ENCODE assay signal across 1 cellular context in genomic region chrX:2630169-2630934, GRCh38.
TF ChIP-seq lines count a peak whose summit lies in the region.

No MANE protein-coding gene starts in this region.

TF ChIP-seq in HEK293, 187 proteins besides CTCF, POLR2A, EP300 and RAD21:
- TF ChIP-seq ZNF518A (tag by site-specific recombination; conservative IDR thresholded peaks at IDR 0.05; ENCODE audit: low read depth) (peak; percentile 50), YY1 (tag by site-specific recombination; IDR thresholded peaks at IDR 0.05) (0 out of 2 replicates have a peak, but pooled peaks have one; percentile 30)
- TF ChIP-seq, protein P1, sequence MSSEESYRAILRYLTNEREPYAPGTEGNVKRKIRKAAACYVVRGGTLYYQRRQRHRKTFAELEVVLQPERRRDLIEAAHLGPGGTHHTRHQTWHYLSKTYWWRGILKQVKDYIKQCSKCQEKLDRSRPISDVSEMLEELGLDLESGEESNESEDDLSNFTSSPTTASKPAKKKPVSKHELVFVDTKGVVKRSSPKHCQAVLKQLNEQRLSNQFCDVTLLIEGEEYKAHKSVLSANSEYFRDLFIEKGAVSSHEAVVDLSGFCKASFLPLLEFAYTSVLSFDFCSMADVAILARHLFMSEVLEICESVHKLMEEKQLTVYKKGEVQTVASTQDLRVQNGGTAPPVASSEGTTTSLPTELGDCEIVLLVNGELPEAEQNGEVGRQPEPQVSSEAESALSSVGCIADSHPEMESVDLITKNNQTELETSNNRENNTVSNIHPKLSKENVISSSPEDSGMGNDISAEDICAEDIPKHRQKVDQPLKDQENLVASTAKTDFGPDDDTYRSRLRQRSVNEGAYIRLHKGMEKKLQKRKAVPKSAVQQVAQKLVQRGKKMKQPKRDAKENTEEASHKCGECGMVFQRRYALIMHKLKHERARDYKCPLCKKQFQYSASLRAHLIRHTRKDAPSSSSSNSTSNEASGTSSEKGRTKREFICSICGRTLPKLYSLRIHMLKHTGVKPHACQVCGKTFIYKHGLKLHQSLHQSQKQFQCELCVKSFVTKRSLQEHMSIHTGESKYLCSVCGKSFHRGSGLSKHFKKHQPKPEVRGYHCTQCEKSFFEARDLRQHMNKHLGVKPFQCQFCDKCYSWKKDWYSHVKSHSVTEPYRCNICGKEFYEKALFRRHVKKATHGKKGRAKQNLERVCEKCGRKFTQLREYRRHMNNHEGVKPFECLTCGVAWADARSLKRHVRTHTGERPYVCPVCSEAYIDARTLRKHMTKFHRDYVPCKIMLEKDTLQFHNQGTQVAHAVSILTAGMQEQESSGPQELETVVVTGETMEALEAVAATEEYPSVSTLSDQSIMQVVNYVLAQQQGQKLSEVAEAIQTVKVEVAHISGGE (tag by site-specific recombination; conservative IDR thresholded peaks at IDR 0.05; ENCODE audit: low read depth) = peak; percentile 94
